Comparison of ENCODE assay signal across 1 cellular context in genomic region chr5:134247411-134247810, GRCh38.
TF ChIP-seq lines count a peak whose summit lies in the region.

No MANE protein-coding gene starts in this region.

TF ChIP-seq in HCT116, 20 proteins besides CTCF, POLR2A, EP300 and RAD21 (continued from another document):
- TF ChIP-seq REST (IDR thresholded peaks at IDR 0.05; ENCODE audit: low read depth) (no peak), CEBPB (IDR thresholded peaks at IDR 0.05; ENCODE audit: low read depth) (peak; percentile 98), CBX3 (IDR thresholded peaks at IDR 0.05; ENCODE audit: low read depth) (no peak)
